ENCODE assay signal across 7 cellular contexts in the genomic region with DNA sequence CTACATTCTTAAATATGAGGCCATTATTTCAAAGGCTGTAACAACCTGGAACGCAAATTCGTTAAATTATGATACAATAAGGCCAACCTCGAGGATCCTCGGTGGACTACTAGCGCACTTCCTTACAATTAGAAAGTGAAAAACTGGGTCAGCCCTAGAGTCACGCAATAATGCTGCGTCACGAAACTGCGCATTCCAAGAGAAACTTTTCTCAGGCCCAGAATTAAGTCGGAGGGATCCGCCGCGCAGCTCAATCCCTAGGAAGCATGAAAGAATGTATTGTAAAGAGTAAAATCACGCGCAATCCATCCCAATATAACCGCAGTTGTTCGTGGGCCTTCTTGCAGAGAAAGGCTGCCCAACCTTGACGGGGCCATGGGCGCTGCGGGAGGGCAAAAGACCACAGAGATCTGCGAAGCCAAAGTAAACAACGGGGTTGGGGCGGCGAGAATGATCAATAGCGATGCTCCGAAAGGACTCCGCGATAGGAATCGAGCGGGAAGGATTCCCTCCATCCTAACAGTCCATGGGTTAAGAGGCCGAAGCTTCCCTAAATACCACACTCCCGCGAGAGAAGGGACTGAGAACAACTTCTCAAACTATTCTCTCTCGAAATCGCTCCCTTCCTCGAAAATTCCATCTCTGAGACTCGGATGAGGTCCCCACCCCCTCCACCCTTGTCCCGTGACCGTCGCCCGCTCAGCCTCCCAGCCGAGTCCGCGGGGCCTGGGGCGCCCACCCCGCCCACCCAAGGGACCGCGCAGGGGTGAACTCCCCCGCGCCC. TPM values are rescaled to one million over a fixed set of nuclear protein-coding genes. Genes with fewer than 3 reads are reported as not detected.
DNase-seq lines count a peak whose midpoint lies in the region; ATAC-seq and TF ChIP-seq lines count a peak whose summit lies in the region.

No MANE protein-coding gene starts in this region.

- peak; percentile 41 to 46 for DNase-seq in NCI-H446 (lab: John Stamatoyannopoulos, UW)
- peak; percentile 70 for DNase-seq in activated CD8-positive, alpha-beta memory T cell treated with anti-CD3 and anti-CD28 coated beads for 24 hours
- DNase-seq in endothelial cell (ENCODE audit: low spot score) = peak; percentile 37
- DNase-seq in medulla oblongata (ENCODE audit: extremely low spot score) = peak; percentile 88
- peak; percentile 18 to 24 for DNase-seq in stimulated activated CD4-positive, alpha-beta T cell treated with anti-CD3 and anti-CD28 coated beads, Interleukin-4, amount 100 ng/mL, for 48 hours (ENCODE audit: low read depth in 2 of 2)
- no peak for DNase-seq in NCI-H2107 treated with DMSO at 0.1 percent for 48 hours (lab: John Stamatoyannopoulos, UW; ENCODE audit: unreplicated experiment)

- no peaks in the 10 kb centered on the region for H3K9me3 Mint-ChIP-seq in endothelial cell (ENCODE audit: unreplicated experiment)

- TF ChIP-seq CTCF in endothelial cell (IDR thresholded peaks at IDR 0.05; ENCODE audit: unreplicated experiment) = no peak

- H3K4me3 Mint-ChIP-seq in endothelial cell (ENCODE audit: unreplicated experiment) = peak overlapping the region; percentile 94

- H3K4me1 Mint-ChIP-seq in endothelial cell (ENCODE audit: unreplicated experiment) = no peaks in the 10 kb centered on the region

- peak overlapping the region; percentile 91 for H3K27ac Mint-ChIP-seq in endothelial cell (ENCODE audit: unreplicated experiment)

- H3K36me3 Mint-ChIP-seq in endothelial cell (ENCODE audit: low read depth, unreplicated experiment) = peaks cover 4% of the 10 kb centered on the region

- peak; percentile 34 for ATAC-seq in GM19452 (IDR thresholded peaks at IDR 0.05; ENCODE audit: unreplicated experiment)

- peaks cover 9% of the 10 kb centered on the region for H3K27me3 Mint-ChIP-seq in endothelial cell (ENCODE audit: unreplicated experiment)

RNA-seq across cellular contexts. Expression of gene SPART, which starts 0.6 kb away (rescaled TPM):
- total RNA-seq in endothelial cell (ENCODE audit: unreplicated experiment) = 32.6 TPM

RNA-seq across cellular contexts. Expression of gene CCDC169, which starts 48.0 kb away (rescaled TPM):
- 3.1 TPM for total RNA-seq in endothelial cell (ENCODE audit: unreplicated experiment)
